In genomic region chr15:39291036-39291435, GRCh38 we compare ENCODE assay signal across 1 cellular context.
TF ChIP-seq lines count a peak whose summit lies in the region.

No MANE protein-coding gene starts in this region.

TF ChIP-seq in IMR-90, 13 proteins besides CTCF, POLR2A, EP300 and RAD21 (continued from another document):
- no peak for TF ChIP-seq RCOR1 (IDR thresholded peaks at IDR 0.05; ENCODE audit: insufficient replicate concordance, low read length)
- no peak for TF ChIP-seq MXI1 (IDR thresholded peaks at IDR 0.05; ENCODE audit: borderline replicate concordance, low read depth, low read length)
- TF ChIP-seq FOS (IDR thresholded peaks at IDR 0.05; ENCODE audit: low read depth, low read length), result no peak
